15 cellular contexts compared by ENCODE assay signal in genomic region chr2:189129971-189130370, GRCh38. TPM values are rescaled to one million over a fixed set of nuclear protein-coding genes. Genes with fewer than 3 reads are reported as not detected.
DNase-seq lines count a peak whose midpoint lies in the region; ATAC-seq, FAIRE-seq and TF ChIP-seq lines count a peak whose summit lies in the region.
"Had no signal": no experiment of that assay in that cellular context is flagged by ENCODE, and none has a peak within 500 bp of the region (broad histone marks: within the 10 kb centered on the region; RNA-seq: fewer than 3 reads in every experiment).

No MANE protein-coding gene starts in this region.

- H4K8ac ChIP-seq in H9 (replicated peaks; ENCODE audit: insufficient read length, low read depth, low read length), result no peak overlapping the region

- no peak overlapping the region for H4K5ac ChIP-seq in H9 (ENCODE audit: insufficient read length, low read depth, low read length)

- H3K27ac ChIP-seq in fibroblast of lung (ENCODE audit: insufficient read depth, low read length) (peak overlapping the region; percentile 77), H9 (ENCODE audit: insufficient read length, low read depth, low read length) (no peak overlapping the region)

- H3K9ac ChIP-seq in fibroblast of lung (ENCODE audit: insufficient read depth, low read length) (no peak overlapping the region), H9 (ENCODE audit: extremely low read depth, insufficient read length, low read length) (no peak overlapping the region)

- H3K14ac ChIP-seq in H9 (ENCODE audit: insufficient read depth, low read length), result no peak overlapping the region

- H2AFZ ChIP-seq in fibroblast of lung (ENCODE audit: low read length), result no peak overlapping the region
- no peak overlapping the region for H2AFZ ChIP-seq in H9 (ENCODE audit: low read length)

- H3K27ac Mint-ChIP-seq in H9, result no peak overlapping the region
- no peak overlapping the region for H3K27ac Mint-ChIP-seq in activated CD4-positive, alpha-beta T cell treated with anti-CD3 and anti-CD28 coated beads for 36 hours
- H3K27ac Mint-ChIP-seq: CD4-positive, alpha-beta memory T cell; stimulated activated naive CD8-positive, alpha-beta T cell treated with anti-CD3 and anti-CD28 coated beads, Interleukin-15, Interleukin-2, amounts not matched to agents 100 ng/mL and 50 ng/mL, for 24 hours; T-helper 17 cell had no signal

- no peak for TF ChIP-seq CTCF in fibroblast of lung (conservative IDR thresholded peaks at IDR 0.05 in 1 of 2, IDR thresholded peaks at IDR 0.05 in 1 of 2; ENCODE audit: low read depth in 1 of 2, low read length in 2 of 2)
- TF ChIP-seq CTCF in H9 (conservative IDR thresholded peaks at IDR 0.05), result no peak

- no peaks in the 10 kb centered on the region for H3K27me3 Mint-ChIP-seq in H9 (ENCODE audit: low read depth)
- H3K27me3 Mint-ChIP-seq in activated CD4-positive, alpha-beta T cell treated with anti-CD3 and anti-CD28 coated beads for 36 hours, result peaks cover 5% of the 10 kb centered on the region

- DNase-seq in DMS114 treated with DMSO at 0.1 percent for 48 hours (lab: John Stamatoyannopoulos, UW; ENCODE audit: unreplicated experiment) (peak; percentile 82), RCC 7860 (ENCODE audit: low spot score) (peak; percentile 89), fibroblast of lung (ENCODE audit: low read depth in 2 of 2) (peak; percentile 76 to 97), sciatic nerve (ENCODE audit: low spot score) (no peak), H9 (no peak), GDM1 (lab: John Stamatoyannopoulos, UW) (no peak)
- no peak for DNase-seq in activated CD4-positive, alpha-beta T cell treated with anti-CD3 and anti-CD28 coated beads for 36 hours
- DNase-seq in activated CD8-positive, alpha-beta memory T cell treated with anti-CD3 and anti-CD28 coated beads, Interleukin-2, amount 50 U/mL, for 4 hours, result no peak
- DNase-seq: caudate nucleus; CD4-positive, alpha-beta memory T cell; erythroblast; mucosa of descending colon; OCI-M1; T-helper 17 cell had no signal

- no peaks in the 10 kb centered on the region for H3K9me3 Mint-ChIP-seq in H9
- H3K9me3 Mint-ChIP-seq in activated CD4-positive, alpha-beta T cell treated with anti-CD3 and anti-CD28 coated beads for 36 hours (ENCODE audit: low read depth), result no peaks in the 10 kb centered on the region
- H3K9me3 Mint-ChIP-seq: CD4-positive, alpha-beta memory T cell; stimulated activated naive CD8-positive, alpha-beta T cell treated with anti-CD3 and anti-CD28 coated beads, Interleukin-15, Interleukin-2, amounts not matched to agents 100 ng/mL and 50 ng/mL, for 24 hours had no signal

- H3K27me3 ChIP-seq in fibroblast of lung (ENCODE audit: control insufficient read depth, insufficient read depth, low read length), result no peaks in the 10 kb centered on the region
- no peaks in the 10 kb centered on the region for H3K27me3 ChIP-seq in H9 (ENCODE audit: insufficient read depth, low read length)

- H2BK5ac ChIP-seq in H9 (ENCODE audit: insufficient read length, low read length), result no peak overlapping the region

- intact Hi-C loops in sciatic nerve (cut with DNase I), result no loop called here
- intact Hi-C loops in activated CD4-positive, alpha-beta T cell treated with anti-CD3 and anti-CD28 coated beads for 36 hours (cut with DNase I, micrococcal nuclease), result no loop called here

- no peak overlapping the region for H3K4ac ChIP-seq in H9 (ENCODE audit: low read depth, low read length)

- H3K4me1 ChIP-seq in fibroblast of lung (ENCODE audit: control insufficient read depth, extremely low read depth, insufficient read depth, low read length) (peaks cover 12% of the 10 kb centered on the region), H9 (ENCODE audit: insufficient read depth, low read length) (no peaks in the 10 kb centered on the region)

- H3K23me2 ChIP-seq in H9 (ENCODE audit: insufficient read length, low read depth, low read length, poor library complexity, severe bottlenecking), result no peaks in the 10 kb centered on the region

- CTCF ChIA-PET in activated CD4-positive, alpha-beta T cell treated with anti-CD3 and anti-CD28 coated beads for 36 hours (lab: Charles Lee), result interaction anchor here (1.4 kb wide), 1 partner anchor 158 kb away, joined by 3 read pairs; no protein-coding TSS in a partner anchor

- no peaks in the 10 kb centered on the region for H3K79me1 ChIP-seq in H9 (ENCODE audit: insufficient read depth, low read depth, low read length, poor library complexity, severe bottlenecking)

- no peak overlapping the region for H3T11ph ChIP-seq in H9 (ENCODE audit: low read length)

- no peak overlapping the region for H2BK15ac ChIP-seq in H9 (ENCODE audit: low read depth, low read length)

- H3K9me3 ChIP-seq in fibroblast of lung (ENCODE audit: control insufficient read depth, insufficient read depth, low read depth, low read length) (no peaks in the 10 kb centered on the region), H9 (ENCODE audit: control insufficient read depth, low read depth, low read length) (no peaks in the 10 kb centered on the region)
- H3K9me3 ChIP-seq: mucosa of descending colon had no signal

- H4K20me1 ChIP-seq in fibroblast of lung (ENCODE audit: control insufficient read depth, extremely low read depth, insufficient read depth, low read length), result peaks cover 3% of the 10 kb centered on the region
- no peaks in the 10 kb centered on the region for H4K20me1 ChIP-seq in H9 (ENCODE audit: control insufficient read depth, insufficient read depth, insufficient read length)

- no peak overlapping the region for H3K56ac ChIP-seq in H9 (ENCODE audit: insufficient read length, low read depth, low read length)

- H3K23ac ChIP-seq in H9 (ENCODE audit: insufficient read length, low read depth, low read length), result no peak overlapping the region

- peaks cover 0 to 5% of the 10 kb centered on the region in 2 experiments; a peak in 2 of 4 replicates for H3K4me1 Mint-ChIP-seq in H9
- H3K4me1 Mint-ChIP-seq in activated CD4-positive, alpha-beta T cell treated with anti-CD3 and anti-CD28 coated beads for 36 hours, result no peaks in the 10 kb centered on the region
- H3K4me1 Mint-ChIP-seq: CD4-positive, alpha-beta memory T cell; T-helper 17 cell had no signal

- no peak overlapping the region for H4K91ac ChIP-seq in H9 (ENCODE audit: insufficient read length, low read depth, low read length)

- H3K36me3 Mint-ChIP-seq in H9 (ENCODE audit: insufficient read depth in 1 of 3, low read depth in 3 of 3), result no peaks in the 10 kb centered on the region
- no peaks in the 10 kb centered on the region for H3K36me3 Mint-ChIP-seq in activated CD4-positive, alpha-beta T cell treated with anti-CD3 and anti-CD28 coated beads for 36 hours (ENCODE audit: low read depth)
- H3K36me3 Mint-ChIP-seq: CD4-positive, alpha-beta memory T cell had no signal

- no CpG with 5 or more reads among the region's 2 CpGs for WGBS in H9 (ENCODE audit: extremely low coverage, insufficient read length, low lambda C conversion rate)

- peaks cover 77% of the 10 kb centered on the region for H3K79me2 ChIP-seq in fibroblast of lung (ENCODE audit: control insufficient read depth, insufficient read depth, low read length)
- no peaks in the 10 kb centered on the region for H3K79me2 ChIP-seq in H9 (ENCODE audit: insufficient read depth, low read length)

- ATAC-seq in sciatic nerve, result peak; percentile 65
- no peak for ATAC-seq in activated CD4-positive, alpha-beta T cell treated with anti-CD3 and anti-CD28 coated beads for 36 hours
- ATAC-seq: mucosa of descending colon, T-helper 17 cell had no signal

- no peak overlapping the region for H2AK5ac ChIP-seq in H9 (ENCODE audit: insufficient read length, low read length)

- H3K36me3 ChIP-seq in fibroblast of lung (ENCODE audit: control insufficient read depth, insufficient read depth, low read length), result no peaks in the 10 kb centered on the region

- no peak overlapping the region for H2BK120ac ChIP-seq in H9 (ENCODE audit: low read depth, low read length, poor library complexity, severe bottlenecking)

- POLR2A ChIA-PET in activated CD4-positive, alpha-beta T cell treated with anti-CD3 and anti-CD28 coated beads for 36 hours (lab: Charles Lee), result no interaction called here

- H3K4me2 ChIP-seq in fibroblast of lung (ENCODE audit: extremely low read depth, insufficient read depth, low read length) (peak overlapping the region; percentile 70), H9 (ENCODE audit: insufficient read depth, insufficient read length, low read length) (no peak overlapping the region)

- H3K4me3 Mint-ChIP-seq in H9, result no peak overlapping the region
- H3K4me3 Mint-ChIP-seq in activated CD4-positive, alpha-beta T cell treated with anti-CD3 and anti-CD28 coated beads for 36 hours, result no peak overlapping the region
- H3K4me3 Mint-ChIP-seq: CD4-positive, alpha-beta memory T cell; stimulated activated naive CD8-positive, alpha-beta T cell treated with anti-CD3 and anti-CD28 coated beads, Interleukin-15, Interleukin-2, amounts not matched to agents 100 ng/mL and 50 ng/mL, for 24 hours; T-helper 17 cell had no signal

- H2BK12ac ChIP-seq in H9 (ENCODE audit: insufficient read length, low read depth, low read length), result no peak overlapping the region

- H3K18ac ChIP-seq in H9 (ENCODE audit: insufficient read length, low read depth, low read length), result no peak overlapping the region

- no peak overlapping the region for H2BK20ac ChIP-seq in H9 (ENCODE audit: low read depth, low read length, poor library complexity, severe bottlenecking)

- peak; percentile 92 for FAIRE-seq in RCC 7860 (lab: Jason Lieb, UNC)

- no peak overlapping the region for H3K4me3 ChIP-seq in fibroblast of lung (replicated peaks in 1 of 4; ENCODE audit: control extremely low read depth in 1 of 4, insufficient read depth in 1 of 4, low read depth in 3 of 4, low read length in 4 of 4)
- H3K4me3 ChIP-seq: mucosa of descending colon had no signal

RNA-seq across cellular contexts. Expression of gene COL5A2, which starts 49.6 kb away (rescaled TPM):
- total RNA-seq in fibroblast of lung (200 and 253 TPM in 2 replicates), sciatic nerve (45.7 TPM), H9 (2021) (10.5 and 13.6 TPM in 2 replicates)
- 93.1 and 353 TPM in 2 replicates for polyA plus RNA-seq in fibroblast of lung
- polyA plus RNA-seq in fibroblast of lung (2012), result 101 and 369 TPM in 2 replicates
- polyA minus RNA-seq in fibroblast of lung (ENCODE audit: low replicate concordance), result 109 and 270 TPM in 2 replicates
- under 1 TPM; 0.32 to 0.50 TPM for total RNA-seq in activated CD4-positive, alpha-beta T cell treated with anti-CD3 and anti-CD28 coated beads for 36 hours

Comparison
In these comparisons a context has a peak if more than half of its experiments do, and no peak if none do; other contexts are left out.
1. DNase-seq: peak in DMS114 treated with DMSO at 0.1 percent for 48 hours (single experiment), RCC 7860 (single experiment) and fibroblast of lung (2 of 2); none in sciatic nerve (single experiment), H9 (single experiment), GDM1 (single experiment), activated CD4-positive, alpha-beta T cell treated with anti-CD3 and anti-CD28 coated beads for 36 hours (single experiment) and activated CD8-positive, alpha-beta memory T cell treated with anti-CD3 and anti-CD28 coated beads, Interleukin-2, amount 50 U/mL, for 4 hours (single experiment).